In the genomic region with DNA sequence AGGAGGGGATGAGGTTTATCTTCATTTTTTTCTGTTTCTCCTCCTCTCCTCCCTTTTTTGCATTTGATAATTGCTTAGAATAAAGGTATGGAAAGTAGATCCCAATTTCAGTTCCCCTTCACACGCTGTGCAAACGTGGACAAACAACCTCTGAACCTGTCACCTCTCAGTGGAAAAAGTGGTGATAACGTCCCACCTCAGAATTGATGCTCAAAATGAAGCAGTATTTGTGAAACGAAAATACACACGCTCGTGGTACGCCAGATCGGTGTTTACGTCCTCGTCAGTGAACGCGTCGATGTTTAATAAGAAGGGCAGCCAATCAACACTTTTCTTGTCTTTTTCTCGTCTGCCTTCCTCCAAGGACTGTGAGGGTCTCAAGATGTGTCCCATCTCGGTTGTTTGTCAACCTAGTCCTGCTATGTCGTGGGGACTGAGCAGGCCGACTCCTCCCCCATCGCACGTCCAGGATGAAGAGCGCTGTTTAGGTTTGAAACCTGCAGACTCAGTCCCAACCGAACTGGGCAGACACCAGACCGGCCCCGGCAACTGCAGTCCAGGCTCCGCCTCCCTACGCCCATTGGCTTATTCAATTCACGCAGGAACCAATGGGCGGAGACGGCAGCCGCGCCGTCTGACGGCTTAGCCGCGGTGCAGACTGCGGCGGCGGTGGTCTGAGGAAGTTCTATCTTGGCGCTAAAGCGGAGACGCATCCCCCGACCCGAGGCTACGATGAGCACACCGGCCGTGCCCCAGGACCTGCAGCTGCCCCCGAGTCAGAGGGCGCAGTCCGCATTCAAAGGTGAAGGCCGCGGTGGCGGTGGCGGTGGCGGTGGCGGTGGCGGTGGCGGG, we compare ENCODE assay signal across 1 cellular context.
TF ChIP-seq lines count a peak whose summit lies in the region.

TSS of gene CKAP2 (plus strand) at position 654 of the 852 bp plus-strand sequence. CDS start at position 733, 79 bp downstream.

TF ChIP-seq in K562, 482 proteins besides CTCF, POLR2A, EP300 and RAD21 (continued from another document and continues in another):
- TF ChIP-seq PRDM10 (IDR thresholded peaks at IDR 0.05; ENCODE audit: partially characterized antibody): no peak
- no peak for TF ChIP-seq ZNF79 (CRISPR knock-in tag; IDR thresholded peaks at IDR 0.05; ENCODE audit: low read depth)
- no peak for TF ChIP-seq KAT8 (IDR thresholded peaks at IDR 0.05; ENCODE audit: low read depth)
- TF ChIP-seq ZBTB9 (CRISPR knock-in tag; IDR thresholded peaks at IDR 0.05): no peak
- TF ChIP-seq JUN (IDR thresholded peaks at IDR 0.05; ENCODE audit: borderline replicate concordance, low read depth, low read length): 0 out of 2 replicates have a peak, but pooled peaks have one; percentile 21
- TF ChIP-seq JUN (CRISPR knock-in tag; IDR thresholded peaks at IDR 0.05; ENCODE audit: borderline replicate concordance): no peak
- TF ChIP-seq ZBTB2 (IDR thresholded peaks at IDR 0.05): no peak
- no peak for TF ChIP-seq BCLAF1 (IDR thresholded peaks at IDR 0.05; ENCODE audit: borderline replicate concordance in 1 of 2, control insufficient read depth in 1 of 2, low read depth in 2 of 2, low read length in 1 of 2)
- TF ChIP-seq TGIF2 (CRISPR knock-in tag; IDR thresholded peaks at IDR 0.05): no peak; the same call in 1 of the 2 replicates
- peak; percentile 85 for TF ChIP-seq GTF2E2 (tag; IDR thresholded peaks at IDR 0.05)
- no peak for TF ChIP-seq ZNF75A (CRISPR knock-in tag; IDR thresholded peaks at IDR 0.05)
- TF ChIP-seq GATA2 (CRISPR knock-in tag; IDR thresholded peaks at IDR 0.05): no peak
- no peak for TF ChIP-seq ZFP1 (CRISPR knock-in tag; IDR thresholded peaks at IDR 0.05)
- no peak for TF ChIP-seq NR3C1 (CRISPR knock-in tag; IDR thresholded peaks at IDR 0.05)
- no peak for TF ChIP-seq ZNF121 (CRISPR knock-in tag; conservative IDR thresholded peaks at IDR 0.05)
- TF ChIP-seq RFX1 (IDR thresholded peaks at IDR 0.05): no peak
- TF ChIP-seq ZNF586 (CRISPR knock-in tag; conservative IDR thresholded peaks at IDR 0.05): no peak
- TF ChIP-seq CBFB (CRISPR knock-in tag; IDR thresholded peaks at IDR 0.05): no peak
- no peak for TF ChIP-seq DIDO1 (tag; IDR thresholded peaks at IDR 0.05; ENCODE audit: low read depth)
- no peak for TF ChIP-seq CCAR2 (IDR thresholded peaks at IDR 0.05; ENCODE audit: low read depth, low read length)
- TF ChIP-seq RNF2 (IDR thresholded peaks at IDR 0.05): no peak
- TF ChIP-seq, protein P1, sequence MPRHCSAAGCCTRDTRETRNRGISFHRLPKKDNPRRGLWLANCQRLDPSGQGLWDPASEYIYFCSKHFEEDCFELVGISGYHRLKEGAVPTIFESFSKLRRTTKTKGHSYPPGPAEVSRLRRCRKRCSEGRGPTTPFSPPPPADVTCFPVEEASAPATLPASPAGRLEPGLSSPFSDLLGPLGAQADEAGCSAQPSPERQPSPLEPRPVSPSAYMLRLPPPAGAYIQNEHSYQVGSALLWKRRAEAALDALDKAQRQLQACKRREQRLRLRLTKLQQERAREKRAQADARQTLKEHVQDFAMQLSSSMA (CRISPR knock-in tag; IDR thresholded peaks at IDR 0.05): no peak
- no peak for TF ChIP-seq NRF1 (conservative IDR thresholded peaks at IDR 0.05 in 1 of 2, IDR thresholded peaks at IDR 0.05 in 1 of 2)
- TF ChIP-seq POLR2G (IDR thresholded peaks at IDR 0.05; ENCODE audit: low read depth, low read length): peak; percentile 98
- TF ChIP-seq GTF2A2 (tag; IDR thresholded peaks at IDR 0.05): no peak
- no peak for TF ChIP-seq ZNF184 (CRISPR knock-in tag; IDR thresholded peaks at IDR 0.05)
- peak in 1 of 2 experiments; percentile 40; a peak in 1 of 4 replicates for TF ChIP-seq RCOR1 (IDR thresholded peaks at IDR 0.05; ENCODE audit: borderline replicate concordance in 1 of 2, low read depth in 2 of 2, low read length in 2 of 2)
- TF ChIP-seq ZBTB49 (CRISPR knock-in tag; IDR thresholded peaks at IDR 0.05; ENCODE audit: borderline replicate concordance): no peak
- peak; percentile 51 for TF ChIP-seq TAF9B (IDR thresholded peaks at IDR 0.05; ENCODE audit: partially characterized antibody)
- TF ChIP-seq ZNF384 (IDR thresholded peaks at IDR 0.05; ENCODE audit: low read depth, low read length): no peak
- TF ChIP-seq CREB1 (IDR thresholded peaks at IDR 0.05): no peak
- peak; percentile 68 for TF ChIP-seq CREB1 (CRISPR knock-in tag; IDR thresholded peaks at IDR 0.05)
- no peak for TF ChIP-seq MYNN (IDR thresholded peaks at IDR 0.05)
- no peak for TF ChIP-seq MYNN (CRISPR knock-in tag; IDR thresholded peaks at IDR 0.05)
- TF ChIP-seq POU5F1 (IDR thresholded peaks at IDR 0.05; ENCODE audit: borderline replicate concordance, low read depth, low read length, partially characterized antibody): no peak
- no peak for TF ChIP-seq ZNF282 (CRISPR knock-in tag; IDR thresholded peaks at IDR 0.05)
- TF ChIP-seq NFE2 (IDR thresholded peaks at IDR 0.05; ENCODE audit: low read depth): no peak
- TF ChIP-seq RBBP5 (IDR thresholded peaks at IDR 0.05; ENCODE audit: borderline replicate concordance, insufficient read depth, low read length, poor library complexity, severe bottlenecking): peak; percentile 83
- no peak for TF ChIP-seq HMG20A (CRISPR knock-in tag; conservative IDR thresholded peaks at IDR 0.05)
- TF ChIP-seq NEUROD1 (IDR thresholded peaks at IDR 0.05; ENCODE audit: borderline replicate concordance, low read depth, low read length, partially characterized antibody): no peak
- no peak for TF ChIP-seq ZSCAN32 (CRISPR knock-in tag; IDR thresholded peaks at IDR 0.05)
- TF ChIP-seq POLR2AphosphoS2 (IDR thresholded peaks at IDR 0.05; ENCODE audit: low read length): no peak
- TF ChIP-seq CEBPG (CRISPR knock-in tag; IDR thresholded peaks at IDR 0.05): no peak
- TF ChIP-seq CEBPG (tag; conservative IDR thresholded peaks at IDR 0.05 in 1 of 2, IDR thresholded peaks at IDR 0.05 in 1 of 2): no peak
- TF ChIP-seq NR2C1 (IDR thresholded peaks at IDR 0.05): no peak
- no peak for TF ChIP-seq NR2C1 (tag; IDR thresholded peaks at IDR 0.05)
- no peak for TF ChIP-seq KDM4B (IDR thresholded peaks at IDR 0.05; ENCODE audit: borderline replicate concordance in 2 of 2, low read depth in 1 of 2)
- TF ChIP-seq MAFG (tag; conservative IDR thresholded peaks at IDR 0.05): 0 out of 2 replicates have a peak, but pooled peaks have one; percentile 16
- no peak for TF ChIP-seq CBX8 (IDR thresholded peaks at IDR 0.05; ENCODE audit: borderline replicate concordance, extremely low read depth, low read depth, low read length, poor library complexity, severe bottlenecking)
- no peak for TF ChIP-seq ZNF41 (CRISPR knock-in tag; conservative IDR thresholded peaks at IDR 0.05)
- TF ChIP-seq GABPB1 (CRISPR knock-in tag; IDR thresholded peaks at IDR 0.05): 0 out of 2 replicates have a peak, but pooled peaks have one; percentile 30
- no peak for TF ChIP-seq PTTG1 (tag; IDR thresholded peaks at IDR 0.05; ENCODE audit: low read depth)
- TF ChIP-seq TAF7 (tag; IDR thresholded peaks at IDR 0.05): no peak
- TF ChIP-seq MEIS2 (IDR thresholded peaks at IDR 0.05; ENCODE audit: partially characterized antibody): no peak
- TF ChIP-seq, protein P2, sequence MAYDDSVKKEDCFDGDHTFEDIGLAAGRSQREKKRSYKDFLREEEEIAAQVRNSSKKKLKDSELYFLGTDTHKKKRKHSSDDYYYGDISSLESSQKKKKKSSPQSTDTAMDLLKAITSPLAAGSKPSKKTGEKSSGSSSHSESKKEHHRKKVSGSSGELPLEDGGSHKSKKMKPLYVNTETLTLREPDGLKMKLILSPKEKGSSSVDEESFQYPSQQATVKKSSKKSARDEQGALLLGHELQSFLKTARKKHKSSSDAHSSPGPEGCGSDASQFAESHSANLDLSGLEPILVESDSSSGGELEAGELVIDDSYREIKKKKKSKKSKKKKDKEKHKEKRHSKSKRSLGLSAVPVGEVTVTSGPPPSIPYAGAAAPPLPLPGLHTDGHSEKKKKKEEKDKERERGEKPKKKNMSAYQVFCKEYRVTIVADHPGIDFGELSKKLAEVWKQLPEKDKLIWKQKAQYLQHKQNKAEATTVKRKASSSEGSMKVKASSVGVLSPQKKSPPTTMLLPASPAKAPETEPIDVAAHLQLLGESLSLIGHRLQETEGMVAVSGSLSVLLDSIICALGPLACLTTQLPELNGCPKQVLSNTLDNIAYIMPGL (CRISPR knock-in tag; IDR thresholded peaks at IDR 0.05): no peak
